20 cellular contexts compared by ENCODE assay signal in genomic region chr6:147401779-147402178, GRCh38.
DNase-seq lines count a peak whose midpoint lies in the region; ATAC-seq, FAIRE-seq and TF ChIP-seq lines count a peak whose summit lies in the region.
"Had no signal": no experiment of that assay in that cellular context is flagged by ENCODE, and none has a peak within 500 bp of the region (broad histone marks: within the 10 kb centered on the region; RNA-seq: fewer than 3 reads in every experiment).

No MANE protein-coding gene starts in this region.

- H3K27ac ChIP-seq in Karpas-422 (ENCODE audit: low read length) (no peak overlapping the region), K562 (ENCODE audit: extremely low read depth, low read depth, low read length) (no peak overlapping the region)
- H3K27ac ChIP-seq: BLaER1 treated with 17β-estradiol and CSF1 and Interleukin-3, amounts not matched to agents 10 nM and 100 nM; C4-2B had no signal

- TF ChIP-seq CTCF in K562 (IDR thresholded peaks at IDR 0.05 in 2 of 3, conservative IDR thresholded peaks at IDR 0.05 in 1 of 3; ENCODE audit: insufficient read depth in 2 of 3, low read depth in 1 of 3, low read length in 3 of 3) (no peak), GM20000 (IDR thresholded peaks at IDR 0.05; ENCODE audit: extremely low read depth, missing control alignments) (no peak)

- H4K20me1 ChIP-seq in Karpas-422 (ENCODE audit: insufficient read depth, low read depth, low read length) (no peaks in the 10 kb centered on the region), K562 (replicated peaks; ENCODE audit: control insufficient read depth, insufficient read depth, low read length) (no peaks in the 10 kb centered on the region)
- H4K20me1 ChIP-seq: BLaER1 treated with 17β-estradiol and CSF1 and Interleukin-3, amounts not matched to agents 10 nM and 100 nM had no signal

- no peak for TF ChIP-seq RAD21 in K562 (CRISPR knock-in tag; conservative IDR thresholded peaks at IDR 0.05 in 1 of 2, IDR thresholded peaks at IDR 0.05 in 1 of 2)

- DNase-seq in Karpas-422 (peak; percentile 42), K562 (ENCODE audit: extremely low read depth in 1 of 4, low spot score in 3 of 4) (no peak), NCI-H82 (lab: John Stamatoyannopoulos, UW) (no peak), GM20000 (ENCODE audit: low spot score) (no peak), dermis blood vessel endothelial cell (no peak)
- DNase-seq: 8988T; AML-193; Caco-2; Calu3; CD4-positive, alpha-beta T cell; CD8-positive, alpha-beta T cell; DMS79 treated with DMSO at 0.1 percent for 48 hours; GF-D8 had no signal

- POLR2A ChIA-PET in K562 (lab: Yijun Ruan, JAX), result no interaction called here

- no peak for TF ChIP-seq EP300 in K562 (IDR thresholded peaks at IDR 0.05; ENCODE audit: low read length)

- ATAC-seq in K562, result no peak
- ATAC-seq: CD8-positive, alpha-beta T cell had no signal

- in situ Hi-C loops in K562 (cut with MboI), result no loop called here

- no peak overlapping the region for H3K4me2 ChIP-seq in Karpas-422 (ENCODE audit: low read depth, low read length, poor library complexity, severe bottlenecking)
- H3K4me2 ChIP-seq in K562 (ENCODE audit: insufficient read depth, low read length), result no peak overlapping the region
- H3K4me2 ChIP-seq: BLaER1 treated with 17β-estradiol and CSF1 and Interleukin-3, amounts not matched to agents 10 nM and 100 nM had no signal

- 0 out of 2 replicates have a peak, but pooled peaks cover 3% of the 10 kb centered on the region for H3K9me3 ChIP-seq in Karpas-422 (ENCODE audit: low read length)
- 0 out of 2 replicates have a peak, but pooled peaks cover 2% of the 10 kb centered on the region for H3K9me3 ChIP-seq in K562 (replicated peaks; ENCODE audit: control insufficient read depth, insufficient read depth, low read depth, low read length)
- H3K9me3 ChIP-seq: Caco-2 had no signal

- no peaks in the 10 kb centered on the region for H3K9me1 ChIP-seq in K562 (ENCODE audit: control insufficient read depth, insufficient read depth, low read length)

- H2AFZ ChIP-seq in Karpas-422 (ENCODE audit: low read length) (no peak overlapping the region), K562 (ENCODE audit: low read depth, low read length) (no peak overlapping the region)

- H3K4me3 ChIP-seq in Karpas-422 (ENCODE audit: low read length) (no peak overlapping the region), K562 (no peak overlapping the region)
- H3K4me3 ChIP-seq: BLaER1 treated with 17β-estradiol and CSF1 and Interleukin-3, amounts not matched to agents 10 nM and 100 nM had no signal

- no peak for FAIRE-seq in K562 (lab: Jason Lieb, UNC)
- FAIRE-seq: A204.1, D721Med, G401.6, GM12891, GM19239 had no signal

- intact Hi-C loops in K562 (cut with micrococcal nuclease), result no loop called here

- no peaks in the 10 kb centered on the region for H3K27me3 ChIP-seq in Karpas-422 (ENCODE audit: low read length)
- peaks cover 0 to 4% of the 10 kb centered on the region in 2 experiments; a peak in 3 of 5 replicates for H3K27me3 ChIP-seq in K562 (ENCODE audit: control insufficient read depth in 2 of 2, insufficient read depth in 2 of 2, low read length in 2 of 2)
- H3K27me3 ChIP-seq: BLaER1 treated with 17β-estradiol and CSF1 and Interleukin-3, amounts not matched to agents 10 nM and 100 nM had no signal

- no peaks in the 10 kb centered on the region for H3K79me2 ChIP-seq in Karpas-422 (ENCODE audit: low read length)
- H3K79me2 ChIP-seq in K562 (ENCODE audit: control insufficient read depth, insufficient read depth, low read length), result no peaks in the 10 kb centered on the region

- H3K4me1 ChIP-seq in Karpas-422 (ENCODE audit: low read length) (no peaks in the 10 kb centered on the region), K562 (replicated peaks in 1 of 2; ENCODE audit: control insufficient read depth in 2 of 2, insufficient read depth in 2 of 2, low read length in 2 of 2) (peaks cover 0 to 2% of the 10 kb centered on the region in 2 experiments; a peak in 1 of 5 replicates)
- H3K4me1 ChIP-seq: BLaER1 treated with 17β-estradiol and CSF1 and Interleukin-3, amounts not matched to agents 10 nM and 100 nM; Caco-2 had no signal

- H3K9ac ChIP-seq in Karpas-422 (ENCODE audit: low read length) (no peak overlapping the region), K562 (ENCODE audit: insufficient read depth in 1 of 2, low read depth in 2 of 2, low read length in 2 of 2) (no peak overlapping the region)
- H3K9ac ChIP-seq: BLaER1 treated with 17β-estradiol and CSF1 and Interleukin-3, amounts not matched to agents 10 nM and 100 nM had no signal

- H3K9me2 ChIP-seq in Karpas-422 (replicated peaks; ENCODE audit: insufficient read depth, low read length), result no peaks in the 10 kb centered on the region

- no TSS peak for BruUV-seq in K562 (replicated peaks; lab: Mats Ljungman, UMichigan)

- no peak for TF ChIP-seq POLR2A in K562 (conservative IDR thresholded peaks at IDR 0.05)

- CTCF ChIA-PET in K562 (lab: Yijun Ruan, JAX; ENCODE audit: low intra/inter-chr PET ratio), result no interaction called here

- no peaks in the 10 kb centered on the region for H3K36me3 ChIP-seq in Karpas-422 (ENCODE audit: insufficient read depth, low read length)
- no peaks in the 10 kb centered on the region for H3K36me3 ChIP-seq in K562 (ENCODE audit: control insufficient read depth, insufficient read depth, low read length)
- H3K36me3 ChIP-seq: BLaER1 treated with 17β-estradiol and CSF1 and Interleukin-3, amounts not matched to agents 10 nM and 100 nM had no signal

- 18% methylated on average over 5 of the region's 5 CpGs for WGBS in K562 (ENCODE audit: insufficient coverage, low coverage, missing lambda C conversion rate)

TF ChIP-seq in K562, 482 proteins besides CTCF, POLR2A, EP300 and RAD21:
- TF ChIP-seq NFIC (IDR thresholded peaks at IDR 0.05), result peak; percentile 50
- no peak for TF ChIP-seq SMAD1 (IDR thresholded peaks at IDR 0.05; ENCODE audit: low read depth, low read length, partially characterized antibody)
- TF ChIP-seq ZNF766 (CRISPR knock-in tag; conservative IDR thresholded peaks at IDR 0.05), result 0 out of 2 replicates have a peak, but pooled peaks have one; percentile 1
TF ChIP-seq in K562: peak in this region for 2.
